ENCODE assay signal across 8 cellular contexts in the genomic region with DNA sequence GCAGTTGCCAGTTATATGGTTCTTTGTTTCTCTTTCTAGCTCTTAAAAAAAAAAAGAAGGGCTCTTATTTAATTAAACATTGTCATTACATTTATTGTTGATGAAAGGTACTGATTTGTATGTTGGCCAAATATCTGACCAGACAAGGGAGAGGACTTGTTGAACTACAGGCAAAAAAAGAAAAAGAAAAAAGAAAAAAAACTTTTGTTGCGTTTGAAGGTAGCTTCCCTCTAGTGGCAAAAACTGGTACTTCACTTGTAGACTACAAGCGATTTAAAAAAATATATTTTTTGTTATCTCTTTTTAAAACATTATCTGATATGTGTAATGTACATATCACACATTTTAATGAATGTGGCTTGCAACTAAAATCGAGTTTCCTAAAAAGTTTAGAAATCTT.
DNase-seq lines count a peak whose midpoint lies in the region; ATAC-seq, FAIRE-seq and TF ChIP-seq lines count a peak whose summit lies in the region.

No MANE protein-coding gene starts in this region.

- H3K36me3 Mint-ChIP-seq in Caco-2 (ENCODE audit: insufficient read depth, unreplicated experiment): no peaks in the 10 kb centered on the region

- no peaks in the 10 kb centered on the region for H3K36me3 ChIP-seq in Caco-2 (ENCODE audit: control insufficient read depth, insufficient read depth, low read length)
- no peaks in the 10 kb centered on the region for H3K36me3 ChIP-seq in body of pancreas (replicated peaks in 1 of 2; ENCODE audit: insufficient read depth in 1 of 2, low read depth in 2 of 2)

- DNase-seq in Caco-2 (peak in 1 of 2 experiments; percentile 9), LNCaP clone FGC (ENCODE audit: low read depth) (peak; percentile 25), body of pancreas (no peak), lung microvascular endothelial cell (ENCODE audit: low read depth in 2 of 2) (peak; percentile 44 to 47), GM19239 (ENCODE audit: insufficient read length, low spot score) (no peak), iPS-NIHi11 (ENCODE audit: low spot score) (no peak), anterior cingulate cortex (lab: John Stamatoyannopoulos, UW) (no peak)
- DNase-seq in activated effector memory CD4-positive, alpha-beta T cell treated with anti-CD3 and anti-CD28 coated beads, Interleukin-2, amount 50 U/mL, for 16 hours: no peak

- H3K27me3 Mint-ChIP-seq in Caco-2 (ENCODE audit: insufficient read depth, unreplicated experiment): no peaks in the 10 kb centered on the region

- H3K27me3 ChIP-seq in Caco-2 (replicated peaks; ENCODE audit: control insufficient read depth, insufficient read depth, low read length) (no peaks in the 10 kb centered on the region), body of pancreas (no peaks in the 10 kb centered on the region)

- no peak overlapping the region for H3K27ac ChIP-seq in body of pancreas

- 17 to 19% methylated on average over 3 of the region's 3 CpGs for WGBS in body of pancreas, 2 donors

- TF ChIP-seq POLR2A in body of pancreas (IDR thresholded peaks at IDR 0.05): no peak

- no peak for ATAC-seq in body of pancreas

- intact Hi-C loops in Caco-2 (cut with micrococcal nuclease; ENCODE audit: unreplicated experiment) (loop anchor here (1.0 kb wide), 1 partner anchor 282 kb away; no protein-coding TSS in a partner anchor), body of pancreas (cut with DNase I) (no loop called here)

- no TSS peak for BruUV-seq in Caco-2 (replicated peaks; lab: Mats Ljungman, UMichigan)

- no peak overlapping the region for H3K4me3 ChIP-seq in Caco-2 (ENCODE audit: low read depth, low read length)
- no peak overlapping the region for H3K4me3 ChIP-seq in LNCaP clone FGC (ENCODE audit: low read depth, low read length)
- no peak overlapping the region for H3K4me3 ChIP-seq in body of pancreas

- H3K27ac Mint-ChIP-seq in Caco-2 (ENCODE audit: unreplicated experiment): no peak overlapping the region

- peaks cover 7% of the 10 kb centered on the region for H3K4me1 Mint-ChIP-seq in Caco-2 (ENCODE audit: low read depth, unreplicated experiment)

- H3K9me3 Mint-ChIP-seq in Caco-2 (ENCODE audit: unreplicated experiment): no peaks in the 10 kb centered on the region

- no peaks in the 10 kb centered on the region for H3K4me1 ChIP-seq in Caco-2
- H3K4me1 ChIP-seq in body of pancreas: peaks cover 9% of the 10 kb centered on the region

- H3K4me3 Mint-ChIP-seq in Caco-2 (ENCODE audit: unreplicated experiment): no peak overlapping the region

- POLR2A ChIA-PET in Caco-2 (lab: Charles Lee): no interaction called here

- peak; percentile 46 to 52 for TF ChIP-seq CTCF in Caco-2 (IDR thresholded peaks at IDR 0.05; ENCODE audit: insufficient read depth in 1 of 2, low read depth in 1 of 2, low read length in 1 of 2, severe bottlenecking in 1 of 2, unreplicated experiment in 1 of 2)
- TF ChIP-seq CTCF in LNCaP clone FGC (IDR thresholded peaks at IDR 0.05; ENCODE audit: control insufficient read depth, extremely low read depth, insufficient read depth): peak; percentile 55
- TF ChIP-seq CTCF in body of pancreas (IDR thresholded peaks at IDR 0.05): peak; percentile 8 to 75 (median 54)

- CTCF ChIA-PET in Caco-2 (lab: Charles Lee): interaction anchor here (1.1 kb wide), 1 partner anchor 282 kb away, joined by 4 read pairs; no protein-coding TSS in a partner anchor

- no peaks in the 10 kb centered on the region for H3K9me3 ChIP-seq in Caco-2
- H3K9me3 ChIP-seq in body of pancreas: no peaks in the 10 kb centered on the region

- no peak for FAIRE-seq in GM19239 (lab: Jason Lieb, UNC)

Comparison
In these comparisons a context has a peak if more than half of its experiments do, and no peak if none do; other contexts are left out.
1. DNase-seq: peak in LNCaP clone FGC (single experiment) and lung microvascular endothelial cell (2 of 2); none in body of pancreas (0 of 4), GM19239 (single experiment), iPS-NIHi11 (single experiment), anterior cingulate cortex (0 of 58) and activated effector memory CD4-positive, alpha-beta T cell treated with anti-CD3 and anti-CD28 coated beads, Interleukin-2, amount 50 U/mL, for 16 hours (single experiment).
2. Peak in every context shown above with its lines, with median percentiles within 50 percentile points of each other: CTCF ChIP-seq.